Comparison of ENCODE assay signal across 8 cellular contexts in genomic region chr17:18816489-18817371, GRCh38. TPM values are rescaled to one million over a fixed set of nuclear protein-coding genes. Genes with fewer than 3 reads are reported as not detected.
DNase-seq lines count a peak whose midpoint lies in the region; ATAC-seq, FAIRE-seq and TF ChIP-seq lines count a peak whose summit lies in the region.
"Not testable (repeated sequence)": the region's sequence is repeated elsewhere in the genome, so short reads cannot be mapped to it uniquely, and the experiment has no call there.

No MANE protein-coding gene starts in this region.

- intact Hi-C loops in K562 (cut with micrococcal nuclease), result loop anchor here (10.0 kb wide), 1 partner anchor 138 kb away; the partner anchor contains the start of gene SLC5A10
- intact Hi-C loops in head of caudate nucleus (cut with DNase I), result not testable (repeated sequence)

- not testable (repeated sequence) for H3K27ac Mint-ChIP-seq in nephron progenitor cell

- not testable (repeated sequence) for H3K4me2 ChIP-seq in K562 (ENCODE audit: insufficient read depth, low read length)

- H3K27me3 ChIP-seq in K562 (ENCODE audit: control insufficient read depth in 2 of 2, insufficient read depth in 2 of 2, low read length in 2 of 2); suprapubic skin: not testable (repeated sequence)

- peak; percentile 98 for FAIRE-seq in TTC549 (lab: Jason Lieb, UNC)
- FAIRE-seq in K562 (lab: Jason Lieb, UNC), result peak; percentile 6

- peak overlapping the region; percentile 44; the same call in 1 of the 2 replicates for H2AFZ ChIP-seq in K562 (ENCODE audit: low read depth, low read length)

- H3K36me3 Mint-ChIP-seq in nephron progenitor cell (ENCODE audit: low read depth), result not testable (repeated sequence)

- H3K4me1 ChIP-seq in K562 (replicated peaks in 1 of 2; ENCODE audit: control insufficient read depth in 2 of 2, insufficient read depth in 2 of 2, low read length in 2 of 2); suprapubic skin: not testable (repeated sequence)

- BruUV-seq in K562 (replicated peaks; lab: Mats Ljungman, UMichigan), result not testable (repeated sequence)

- H3K27ac ChIP-seq in K562 (ENCODE audit: extremely low read depth, low read depth, low read length), result peak overlapping the region; percentile 62
- H3K27ac ChIP-seq in suprapubic skin, result not testable (repeated sequence)

- CTCF ChIA-PET in K562 (lab: Yijun Ruan, JAX; ENCODE audit: low intra/inter-chr PET ratio), result not testable (repeated sequence)

- not testable (repeated sequence) for H3K9ac ChIP-seq in K562 (ENCODE audit: insufficient read depth in 1 of 2, low read depth in 2 of 2, low read length in 2 of 2)

- not testable (repeated sequence) for H3K36me3 ChIP-seq in K562 (ENCODE audit: control insufficient read depth, insufficient read depth, low read length); suprapubic skin

- DNase-seq in DMS53 (lab: John Stamatoyannopoulos, UW) (peak; percentile 77), HuH-7 (ENCODE audit: low spot score) (peak; percentile 3), NCI-H526 treated with DMSO at 0.1 percent for 48 hours (lab: John Stamatoyannopoulos, UW) (peak; percentile 4), K562 (ENCODE audit: extremely low read depth in 1 of 4, low spot score in 3 of 4) (peak in 3 of 4 experiments; percentile 1 to 68 (median 4)), head of caudate nucleus (peak in 28 of 42 donors; percentile 7 to 80 (median 44)), nephron progenitor cell (peak; percentile 29)
- DNase-seq in suprapubic skin (ENCODE audit: low spot score in 2 of 2), result not testable (repeated sequence)

- POLR2A ChIA-PET in K562 (lab: Yijun Ruan, JAX), result interaction anchor here (1.0 kb wide), 1 partner anchor 42 kb away, joined by 3 read pairs; no protein-coding TSS in a partner anchor

- not testable (repeated sequence) for H3K9me3 ChIP-seq in K562 (replicated peaks; ENCODE audit: control insufficient read depth, insufficient read depth, low read depth, low read length); suprapubic skin

- peak; percentile 39 to 55 for TF ChIP-seq RAD21 in K562 (CRISPR knock-in tag; conservative IDR thresholded peaks at IDR 0.05 in 1 of 2, IDR thresholded peaks at IDR 0.05 in 1 of 2)

- not testable (repeated sequence) for H3K9me1 ChIP-seq in K562 (ENCODE audit: control insufficient read depth, insufficient read depth, low read length)

- H3K27me3 Mint-ChIP-seq in nephron progenitor cell (ENCODE audit: low read depth, poor library complexity), result not testable (repeated sequence)

- not testable (repeated sequence) for H3K79me2 ChIP-seq in K562 (ENCODE audit: control insufficient read depth, insufficient read depth, low read length)

- H4K20me1 ChIP-seq in K562 (replicated peaks; ENCODE audit: control insufficient read depth, insufficient read depth, low read length), result not testable (repeated sequence)

- not testable (repeated sequence) for H3K4me3 ChIP-seq in K562, suprapubic skin

- not testable (repeated sequence) for H3K4me3 Mint-ChIP-seq in nephron progenitor cell

- WGBS in K562 (ENCODE audit: insufficient coverage, low coverage, missing lambda C conversion rate), result 16% methylated on average over 6 of the region's 9 CpGs
- 47% methylated on average over 8 of the region's 9 CpGs for WGBS in suprapubic skin

- in situ Hi-C loops in K562 (cut with MboI), result not testable (repeated sequence)

- TF ChIP-seq CTCF in K562 (IDR thresholded peaks at IDR 0.05 in 2 of 3, conservative IDR thresholded peaks at IDR 0.05 in 1 of 3; ENCODE audit: insufficient read depth in 2 of 3, low read depth in 1 of 3, low read length in 3 of 3), result peak; percentile 21 to 39 (median 37); a peak in 4 of 6 replicates
- TF ChIP-seq CTCF in nephron progenitor cell (IDR thresholded peaks at IDR 0.05), result peak; percentile 66
- TF ChIP-seq CTCF in suprapubic skin (IDR thresholded peaks at IDR 0.05), result peak; percentile 37 to 66

- peak; percentile 28; the same call in 1 of the 2 replicates for TF ChIP-seq EP300 in K562 (IDR thresholded peaks at IDR 0.05; ENCODE audit: low read length)
- not testable (repeated sequence) for TF ChIP-seq EP300 in suprapubic skin (IDR thresholded peaks at IDR 0.05)

- not testable (repeated sequence) for H3K4me1 Mint-ChIP-seq in nephron progenitor cell

- peaks cover 12% of the 10 kb centered on the region for H3K9me3 Mint-ChIP-seq in nephron progenitor cell

- not testable (repeated sequence) for TF ChIP-seq POLR2A in K562 (conservative IDR thresholded peaks at IDR 0.05); suprapubic skin (IDR thresholded peaks at IDR 0.05)

- ATAC-seq in K562, result peak; percentile 91

TF ChIP-seq in K562, 482 proteins besides CTCF, POLR2A, EP300 and RAD21 (continues in another document):
- TF ChIP-seq HDAC2 (IDR thresholded peaks at IDR 0.05) (0 out of 2 replicates have a peak, but pooled peaks have one; percentile 20), ZNF639 (CRISPR knock-in tag; conservative IDR thresholded peaks at IDR 0.05 in 1 of 2, IDR thresholded peaks at IDR 0.05 in 1 of 2) (0 out of 4 replicates have a peak, but pooled peaks of 1 of the 2 experiments have one; percentile 63), ZBTB9 (CRISPR knock-in tag; IDR thresholded peaks at IDR 0.05) (peak; percentile 93), ZNF766 (CRISPR knock-in tag; conservative IDR thresholded peaks at IDR 0.05) (peak; percentile 74), CBFA2T3 (IDR thresholded peaks at IDR 0.05) (peak; percentile 62; the same call in 1 of the 2 replicates), ZNF589 (CRISPR knock-in tag; IDR thresholded peaks at IDR 0.05; ENCODE audit: low read depth) (peak; percentile 86; the same call in 1 of the 2 replicates)

RNA-seq across cellular contexts. Expression of gene TVP23B, which starts 35.7 kb away (rescaled TPM):
- 25.6 and 75.8 TPM in 2 replicates for total RNA-seq in K562 (2011; cell fraction: chromatin; rRNA removed; ENCODE audit: low replicate concordance)
- 13.7 and 16.3 TPM in 2 replicates for total RNA-seq in K562 (2011; cell fraction: nucleolus; rRNA removed)
- 48.4 and 58.1 TPM in 2 replicates for total RNA-seq in K562 (2011; cell fraction: nucleoplasm; rRNA removed)
- total RNA-seq in K562 (2014; rRNA removed) (10.0 and 12.9 TPM in 2 replicates), K562 (2014; rRNA removed; fragmentation: Illumina TruSeq; extraction: Trizol) (25.0 and 28.9 TPM in 2 replicates), K562 (2015; rRNA removed; fragmentation: Illumina TruSeq; extraction: Trizol) (13.0 and 15.8 TPM in 2 replicates), K562 (2021) (10.4 and 14.6 TPM in 2 replicates), suprapubic skin (10 to 100 TPM; 21.9 to 35.1 (median 31.1) TPM)
- polyA plus RNA-seq in K562 (2011; rRNA removed) (17.4 and 21.1 TPM in 2 replicates), K562 (2014; fragmentation: Illumina TruSeq; extraction: Trizol) (11.0 and 12.8 TPM in 2 replicates), K562 (2014; fragmentation: Nextera tagmentation; extraction: Ambion mirVana) (10 to 100 TPM; 43.0 to 52.8 TPM), K562 (2014; rRNA removed) (13.2 and 14.1 TPM in 2 replicates)
- polyA plus RNA-seq in K562 (2011; cell fraction: cytosol; rRNA removed), result 2.0 and 7.7 TPM in 2 replicates
- polyA plus RNA-seq in K562 (2011; cell fraction: nucleus; rRNA removed), result 4.0 and 7.2 TPM in 2 replicates
- polyA plus RNA-seq in K562 (2012), result 10.1 and 11.8 TPM in 2 replicates
- polyA minus RNA-seq in K562 (2011; rRNA and poly(A)+ RNA removed), result 40.4 and 53.0 TPM in 2 replicates
- polyA minus RNA-seq in K562 (2011; cell fraction: cytosol; rRNA and poly(A)+ RNA removed), result 13.1 and 13.6 TPM in 2 replicates
- 9.8 and 22.5 TPM in 2 replicates for polyA minus RNA-seq in K562 (2011; cell fraction: nucleus; rRNA and poly(A)+ RNA removed)

RNA-seq across cellular contexts. Expression of gene PRPSAP2, which starts 41.2 kb away (rescaled TPM):
- total RNA-seq in K562 (2011; cell fraction: chromatin; rRNA removed; ENCODE audit: low replicate concordance), result 52.7 and 76.0 TPM in 2 replicates
- total RNA-seq in K562 (2011; cell fraction: nucleolus; rRNA removed), result 28.8 and 38.0 TPM in 2 replicates
- total RNA-seq in K562 (2011; cell fraction: nucleoplasm; rRNA removed), result 38.1 and 54.2 TPM in 2 replicates
- 40.0 and 47.8 TPM in 2 replicates for total RNA-seq in K562 (2014; rRNA removed)
- total RNA-seq in K562 (2014; rRNA removed; fragmentation: Illumina TruSeq; extraction: Trizol), result 41.6 and 50.4 TPM in 2 replicates
- 33.1 and 34.1 TPM in 2 replicates for total RNA-seq in K562 (2015; rRNA removed; fragmentation: Illumina TruSeq; extraction: Trizol)
- 32.8 TPM in 2 replicates for total RNA-seq in K562 (2021)
- 43.4 and 56.7 TPM in 2 replicates for polyA plus RNA-seq in K562 (2011; rRNA removed)
- polyA plus RNA-seq in K562 (2011; cell fraction: cytosol; rRNA removed), result 15.9 and 21.6 TPM in 2 replicates
- 17.0 and 20.4 TPM in 2 replicates for polyA plus RNA-seq in K562 (2011; cell fraction: nucleus; rRNA removed)
- 27.9 and 42.2 TPM in 2 replicates for polyA plus RNA-seq in K562 (2012)
- polyA plus RNA-seq in K562 (2014; fragmentation: Illumina TruSeq; extraction: Trizol), result 39.2 and 42.1 TPM in 2 replicates
- 10 to 100 TPM; 15.5 to 23.1 TPM for polyA plus RNA-seq in K562 (2014; fragmentation: Nextera tagmentation; extraction: Ambion mirVana)
- 35.7 and 40.5 TPM in 2 replicates for polyA plus RNA-seq in K562 (2014; rRNA removed)
- 52.4 and 54.5 TPM in 2 replicates for polyA minus RNA-seq in K562 (2011; rRNA and poly(A)+ RNA removed)
- polyA minus RNA-seq in K562 (2011; cell fraction: cytosol; rRNA and poly(A)+ RNA removed), result 22.2 and 29.2 TPM in 2 replicates
- 23.8 and 30.8 TPM in 2 replicates for polyA minus RNA-seq in K562 (2011; cell fraction: nucleus; rRNA and poly(A)+ RNA removed)
- 10 to 100 TPM; 14.9 to 29.0 (median 22.9) TPM for total RNA-seq in suprapubic skin
